8 cellular contexts compared by ENCODE assay signal in genomic region chr19:58519355-58520256, GRCh38. TPM values are rescaled to one million over a fixed set of nuclear protein-coding genes. Genes with fewer than 3 reads are reported as not detected.
DNase-seq lines count a peak whose midpoint lies in the region; ATAC-seq, FAIRE-seq and TF ChIP-seq lines count a peak whose summit lies in the region.

TSS of gene ZBTB45 (minus strand) at chr19:58519810. CDS start at chr19:58517673, 2,137 bp downstream.

- TSS peak; percentile 40 for BruUV-seq in Caco-2 (replicated peaks; lab: Mats Ljungman, UMichigan)

- H3K18ac ChIP-seq in H1 (ENCODE audit: extremely low read depth, low read length) = peak within 1 kb of the TSS; percentile 93
- H3K18ac ChIP-seq in mesenchymal stem cell (ENCODE audit: low read depth in 1 of 2, low read length in 2 of 2) = peak within 1 kb of the TSS; percentile 82 to 98

- peaks cover 20% of the 10 kb centered on the region for H3K4me1 Mint-ChIP-seq in Caco-2 (ENCODE audit: low read depth, unreplicated experiment)

- peaks cover 2 to 9% of the 10 kb centered on the region in 2 experiments for H4K20me1 ChIP-seq in H1 (replicated peaks in 1 of 2; ENCODE audit: control insufficient read depth in 1 of 2, insufficient read depth in 2 of 2, low read length in 2 of 2)

- H2BK120ac ChIP-seq in H1 (replicated peaks; ENCODE audit: low read depth, low read length) = no peak within 1 kb of the TSS
- peak within 1 kb of the TSS; percentile 42 for H2BK120ac ChIP-seq in mesenchymal stem cell (ENCODE audit: low read depth, low read length)

- H3K79me2 ChIP-seq in H1 (ENCODE audit: control insufficient read depth in 1 of 2, insufficient read depth in 2 of 2, low read length in 2 of 2) = peaks cover 0 to 15% of the 10 kb centered on the region in 2 experiments; a peak in 1 of 4 replicates

- FAIRE-seq in H1 (lab: Jason Lieb, UNC) = no peak

- H2BK5ac ChIP-seq in H1 (ENCODE audit: low read depth, low read length) (peak within 1 kb of the TSS; percentile 89), mesenchymal stem cell (ENCODE audit: low read depth, low read length, poor library complexity, severe bottlenecking) (peak within 1 kb of the TSS; percentile 59)

- peak; percentile 62 for ATAC-seq in GM21360 (IDR thresholded peaks at IDR 0.05; ENCODE audit: unreplicated experiment)

- H3K36me3 ChIP-seq in Caco-2 (ENCODE audit: control insufficient read depth, insufficient read depth, low read length) = peaks cover 3% of the 10 kb centered on the region; the same call in 1 of the 2 replicates
- peaks cover 0 to 9% (median 2%) of the 10 kb centered on the region in 4 experiments; a peak in 2 of 8 replicates for H3K36me3 ChIP-seq in H1 (ENCODE audit: control insufficient read depth in 2 of 4, insufficient read depth in 4 of 4, low read length in 3 of 4)
- H3K36me3 ChIP-seq in mesenchymal stem cell (ENCODE audit: control insufficient read depth in 1 of 2, insufficient read depth in 2 of 2, low read depth in 1 of 2, low read length in 2 of 2) = peaks cover 22 to 24% of the 10 kb centered on the region in 2 experiments

- no peak for TF ChIP-seq EP300 in H1 (IDR thresholded peaks at IDR 0.05; ENCODE audit: borderline replicate concordance in 1 of 2, low read depth in 2 of 2, low read length in 2 of 2)

- peak within 1 kb of the TSS; percentile 54 for H3K56ac ChIP-seq in H1 (replicated peaks; ENCODE audit: insufficient read length, low read depth, low read length)

- intact Hi-C loops in Caco-2 (cut with micrococcal nuclease; ENCODE audit: unreplicated experiment) = loop anchor here (1.0 to 2.0 kb wide), 8 partner anchors 19 to 191 kb away; partner anchors contain the start of genes RPS5, TRIM28, UBE2M and ZNF324

- peak within 1 kb of the TSS; percentile 68; the same call in 1 of the 2 replicates for H2BK12ac ChIP-seq in H1 (ENCODE audit: low read depth, low read length)
- peak within 1 kb of the TSS in 1 of 2 experiments; percentile 8 for H2BK12ac ChIP-seq in mesenchymal stem cell (ENCODE audit: low read length in 2 of 2)

- H3K27ac ChIP-seq in H1 (ENCODE audit: low read depth, low read length) (peak within 1 kb of the TSS; percentile 91), mesenchymal stem cell (ENCODE audit: low read length, poor library complexity, severe bottlenecking) (peak within 1 kb of the TSS; percentile 84)

- H3K9ac ChIP-seq in H1 (replicated peaks in 1 of 4; ENCODE audit: extremely low read depth in 1 of 4, low read depth in 3 of 4, low read length in 3 of 4) (peak within 1 kb of the TSS; percentile 79 to 90 (median 87)), mesenchymal stem cell (ENCODE audit: low read length) (peak within 1 kb of the TSS; percentile 98)

- peak; percentile 64 to 93 for TF ChIP-seq CTCF in Caco-2 (IDR thresholded peaks at IDR 0.05; ENCODE audit: insufficient read depth in 1 of 2, low read depth in 1 of 2, low read length in 1 of 2, severe bottlenecking in 1 of 2, unreplicated experiment in 1 of 2)
- peak; percentile 83 to 93 (median 86) for TF ChIP-seq CTCF in H1 (IDR thresholded peaks at IDR 0.05; ENCODE audit: control extremely low read depth in 1 of 3, insufficient read depth in 1 of 3, low read depth in 1 of 3, low read length in 3 of 3)

- POLR2A ChIA-PET in Caco-2 (lab: Charles Lee) (interaction anchor here (0.6 to 2.2 kb wide), 8 partner anchors 18 to 280 kb away, joined by 3 to 37 read pairs (median 4); partner anchors contain the start of genes TRIM28, UBE2M and ZNF584), H1 (lab: Charles Lee; ENCODE audit: partially characterized antibody) (interaction anchor here (0.6 to 21.3 kb wide), 33 partner anchors 9 to 193 kb away, joined by 3 to 650 read pairs (median 4); partner anchors contain the start of genes CHMP2A, RPS5, TRIM28 and UBE2M)

- H3K27me3 Mint-ChIP-seq in Caco-2 (ENCODE audit: insufficient read depth, unreplicated experiment) = no peaks in the 10 kb centered on the region

- peak within 1 kb of the TSS; percentile 85 for H3K27ac Mint-ChIP-seq in Caco-2 (ENCODE audit: unreplicated experiment)

- CTCF ChIA-PET in Caco-2 (lab: Charles Lee) (interaction anchor here (0.9 to 2.2 kb wide), 11 partner anchors 15 to 157 kb away, joined by 3 to 22 read pairs (median 4); partner anchors contain the start of genes CHMP2A, TRIM28, ZNF324B and ZNF497), H1 (lab: Charles Lee; ENCODE audit: partially characterized antibody) (interaction anchor here (0.6 to 5.2 kb wide), 45 partner anchors 9 to 1425 kb away, joined by 3 to 35 read pairs (median 4); partner anchors contain the start of genes CHMP2A, TRIM28, UBE2M and ZNF324B)

- peaks cover 8% of the 10 kb centered on the region for H3K23me2 ChIP-seq in H1 (ENCODE audit: low read depth, low read length)

- peak; percentile 8 to 37; a peak in 2 of 3 replicates for TF ChIP-seq POLR2A in H1 (IDR thresholded peaks at IDR 0.05; ENCODE audit: control extremely low read depth in 1 of 2, low read depth in 2 of 2, low read length in 2 of 2)

- no peaks in the 10 kb centered on the region for H3K9me3 Mint-ChIP-seq in Caco-2 (ENCODE audit: unreplicated experiment)

- H2AFZ ChIP-seq in H1 (ENCODE audit: low read length) (peak within 1 kb of the TSS; percentile 18; the same call in 1 of the 2 replicates), mesenchymal stem cell (ENCODE audit: low read depth, low read length) (peak within 1 kb of the TSS; percentile 91)

- WGBS in H1 (ENCODE audit: extremely low coverage in 1 of 2, insufficient coverage in 1 of 2, insufficient read length in 1 of 2, insufficient replicate concordance in 2 of 2, low coverage in 1 of 2, low lambda C conversion rate in 2 of 2, missing lambda C conversion rate in 1 of 2), 2 experiments = 1% methylated on average over 65 of the region's 87 CpGs; no CpG with 5 or more reads in 1 of the 2 experiments
- under 1% methylated on average over 86 of the region's 87 CpGs for WGBS in mesenchymal stem cell

- H4K8ac ChIP-seq in H1 (ENCODE audit: extremely low read depth, insufficient read depth, low read length) = peak within 1 kb of the TSS; percentile 96
- H4K8ac ChIP-seq in mesenchymal stem cell (ENCODE audit: low read length) = peak within 1 kb of the TSS; percentile 93

- peak within 1 kb of the TSS; percentile 85 for H3K4me3 Mint-ChIP-seq in Caco-2 (ENCODE audit: unreplicated experiment)

- TF ChIP-seq RAD21 in H1 (IDR thresholded peaks at IDR 0.05 in 1 of 2, conservative IDR thresholded peaks at IDR 0.05 in 1 of 2; ENCODE audit: low read depth in 2 of 2, low read length in 2 of 2) = peak; percentile 78 to 79

- H4K91ac ChIP-seq in H1 (replicated peaks; ENCODE audit: insufficient read length, low read length) (peak within 1 kb of the TSS; percentile 80), mesenchymal stem cell (ENCODE audit: low read length) (peak within 1 kb of the TSS; percentile 97)

- H3K4me3 ChIP-seq in Caco-2 (ENCODE audit: low read depth, low read length) (peak within 1 kb of the TSS; percentile 55), H1 (ENCODE audit: extremely low read depth in 1 of 4, insufficient read depth in 2 of 4, low read depth in 3 of 4, low read length in 4 of 4) (peak within 1 kb of the TSS; percentile 54 to 87 (median 70)), mesenchymal stem cell (ENCODE audit: insufficient read depth in 1 of 2, low read depth in 1 of 2, low read length in 2 of 2) (peak within 1 kb of the TSS; percentile 78 to 95)

- 0 out of 2 replicates have a peak within 1 kb of the TSS, but pooled peaks have one; percentile 86 for H2AK5ac ChIP-seq in H1 (ENCODE audit: low read depth, low read length)
- peak within 1 kb of the TSS; percentile 85 for H2AK5ac ChIP-seq in mesenchymal stem cell (ENCODE audit: low read length, severe bottlenecking)

- peaks cover 13% of the 10 kb centered on the region for H3K4me1 ChIP-seq in Caco-2
- peaks cover 0 to 29% (median 16%) of the 10 kb centered on the region in 4 experiments; a peak in 6 of 7 replicates for H3K4me1 ChIP-seq in H1 (replicated peaks in 1 of 4; ENCODE audit: control insufficient read depth in 3 of 4, insufficient read depth in 4 of 4, low read length in 3 of 4)
- H3K4me1 ChIP-seq in mesenchymal stem cell (ENCODE audit: control insufficient read depth, insufficient read depth, low read depth, low read length) = peaks cover 23% of the 10 kb centered on the region

- H3K36me3 Mint-ChIP-seq in Caco-2 (ENCODE audit: insufficient read depth, unreplicated experiment) = peaks cover 34% of the 10 kb centered on the region

- no peak within 1 kb of the TSS for H3K23ac ChIP-seq in H1 (ENCODE audit: insufficient read length)
- H3K23ac ChIP-seq in mesenchymal stem cell (ENCODE audit: low read length in 2 of 2) = peak within 1 kb of the TSS in 1 of 2 experiments; percentile 81

- H3K27me3 ChIP-seq in Caco-2 (replicated peaks; ENCODE audit: control insufficient read depth, insufficient read depth, low read length) (no peaks in the 10 kb centered on the region), H1 (replicated peaks in 1 of 4; ENCODE audit: control insufficient read depth in 3 of 4, extremely low read depth in 1 of 4, insufficient read depth in 3 of 4, low read length in 3 of 4) (no peaks in the 10 kb centered on the region; a peak in 1 of 7 replicates), mesenchymal stem cell (ENCODE audit: control insufficient read depth in 1 of 2, insufficient read depth in 1 of 2, low read length in 2 of 2) (no peaks in the 10 kb centered on the region)

- peak; percentile 94 to 95 for DNase-seq in Caco-2
- DNase-seq in HT1080 (ENCODE audit: low read depth) = peak; percentile 98
- peak; percentile 91 to 96 for DNase-seq in NOMO-1 (lab: John Stamatoyannopoulos, UW; ENCODE audit: unreplicated experiment in 2 of 2)
- peak; percentile 70 to 74 for DNase-seq in activated CD8-positive, alpha-beta memory T cell treated with anti-CD3 and anti-CD28 coated beads for 4 hours (ENCODE audit: low read depth in 2 of 2)
- peak; percentile 91 to 96 for DNase-seq in H1 (ENCODE audit: low read depth in 1 of 2, low spot score in 2 of 2)
- DNase-seq in mesenchymal stem cell = peak; percentile 96
- DNase-seq in stimulated activated CD8-positive, alpha-beta memory T cell treated with anti-CD3 and anti-CD28 coated beads, Interleukin-12 subunit alpha, Interleukin-12 subunit beta, amount 100 ng/mL, for 4 hours (ENCODE audit: low read depth) = peak; percentile 75

- H4K5ac ChIP-seq in H1 (ENCODE audit: insufficient read length, low read depth, low read length) = peak within 1 kb of the TSS; percentile 67

- H2BK15ac ChIP-seq in H1 (ENCODE audit: low read length) = 0 out of 2 replicates have a peak within 1 kb of the TSS, but pooled peaks have one; percentile 88
- peak within 1 kb of the TSS; percentile 65 for H2BK15ac ChIP-seq in mesenchymal stem cell (ENCODE audit: low read depth, poor library complexity, severe bottlenecking)

- no peak within 1 kb of the TSS for H3K14ac ChIP-seq in H1 (ENCODE audit: insufficient read length)
- H3K14ac ChIP-seq in mesenchymal stem cell (ENCODE audit: low read length in 2 of 2) = peak within 1 kb of the TSS in 1 of 2 experiments; percentile 71

- no peak within 1 kb of the TSS for H2BK20ac ChIP-seq in H1 (ENCODE audit: low read length)

- H3K9me3 ChIP-seq in Caco-2 (no peaks in the 10 kb centered on the region), H1 (ENCODE audit: insufficient read depth in 2 of 2, low read depth in 1 of 2, low read length in 1 of 2) (no peaks in the 10 kb centered on the region), mesenchymal stem cell (ENCODE audit: control insufficient read depth, low read length) (no peaks in the 10 kb centered on the region)

- H3K79me1 ChIP-seq in H1 (ENCODE audit: low read depth, low read length) (peaks cover 3% of the 10 kb centered on the region), mesenchymal stem cell (replicated peaks; ENCODE audit: low read length, poor library complexity, severe bottlenecking) (peaks cover 21% of the 10 kb centered on the region)

- H3K4me2 ChIP-seq in H1 (ENCODE audit: insufficient read depth in 1 of 2, low read depth in 2 of 2, low read length in 2 of 2) (peak within 1 kb of the TSS; percentile 67 to 85), mesenchymal stem cell (ENCODE audit: low read length, poor library complexity, severe bottlenecking) (peak within 1 kb of the TSS; percentile 92)

- peak within 1 kb of the TSS; percentile 10 for H3K4ac ChIP-seq in H1 (replicated peaks; ENCODE audit: insufficient read length, low read depth, low read length)
- H3K4ac ChIP-seq in mesenchymal stem cell (ENCODE audit: low read depth in 1 of 2, low read length in 2 of 2) = peak within 1 kb of the TSS; percentile 84 to 92

RNA-seq across cellular contexts. Expression of gene ZBTB45, which starts in this region (rescaled TPM):
- total RNA-seq in Caco-2 (2022) = 14.6 and 14.8 TPM in 2 replicates
- total RNA-seq in HT1080 (2014; rRNA removed; shearing (Covaris generic)) = 9.2 and 12.5 TPM in 2 replicates
- 9.9 and 12.4 TPM in 2 replicates for polyA plus RNA-seq in HT1080 (2015; cell fraction: cytosol; rRNA removed)
- 16.1 and 21.8 TPM in 2 replicates for polyA plus RNA-seq in HT1080 (2015; cell fraction: nucleus; rRNA removed)
- total RNA-seq in H1 (2021; fragmentation: NEBNext Ultra II Directional; extraction: Animal tissue kit (Norgen Biotek cat#: 25700)) = 16.9 and 17.3 TPM in 2 replicates
- 17.2 and 31.4 TPM in 2 replicates for polyA plus RNA-seq in H1 (2011; rRNA removed)
- 10.8 TPM for polyA plus RNA-seq in H1 (2011; cell fraction: cytosol; rRNA removed)
- polyA plus RNA-seq in H1 (2011; cell fraction: nucleus; rRNA removed) = 18.7 TPM
- polyA plus RNA-seq in H1 (2012, experiment 1 of 2) = 8.9 to 18.6 TPM (median 17.5 TPM) in 4 replicates
- 13.2 TPM for polyA plus RNA-seq in H1 (2012, experiment 2 of 2)
- 12.5 TPM for polyA plus RNA-seq in H1 (2013, experiment 1 of 2)
- 13.1 TPM for polyA plus RNA-seq in H1 (2013, experiment 2 of 2)
- polyA minus RNA-seq in H1 (2011; rRNA and poly(A)+ RNA removed) = 5.0 and 5.1 TPM in 2 replicates
- 10.1 TPM for polyA minus RNA-seq in H1 (2011; cell fraction: cytosol; rRNA and poly(A)+ RNA removed)
- polyA minus RNA-seq in H1 (2011; cell fraction: nucleus; rRNA and poly(A)+ RNA removed) = 18.1 TPM
- 12.3 TPM for polyA plus RNA-seq in mesenchymal stem cell (2013, experiment 1 of 2)
- 12.7 TPM for polyA plus RNA-seq in mesenchymal stem cell (2013, experiment 2 of 2)

Comparison
In these comparisons a context has a peak if more than half of its experiments do, and no peak if none do; other contexts are left out.
1. Peak in every context shown above with its lines: DNase-seq, ATAC-seq, H3K4me3 ChIP-seq and H3K27ac ChIP-seq.